Comparison of ENCODE assay signal across 8 cellular contexts in the genomic region with DNA sequence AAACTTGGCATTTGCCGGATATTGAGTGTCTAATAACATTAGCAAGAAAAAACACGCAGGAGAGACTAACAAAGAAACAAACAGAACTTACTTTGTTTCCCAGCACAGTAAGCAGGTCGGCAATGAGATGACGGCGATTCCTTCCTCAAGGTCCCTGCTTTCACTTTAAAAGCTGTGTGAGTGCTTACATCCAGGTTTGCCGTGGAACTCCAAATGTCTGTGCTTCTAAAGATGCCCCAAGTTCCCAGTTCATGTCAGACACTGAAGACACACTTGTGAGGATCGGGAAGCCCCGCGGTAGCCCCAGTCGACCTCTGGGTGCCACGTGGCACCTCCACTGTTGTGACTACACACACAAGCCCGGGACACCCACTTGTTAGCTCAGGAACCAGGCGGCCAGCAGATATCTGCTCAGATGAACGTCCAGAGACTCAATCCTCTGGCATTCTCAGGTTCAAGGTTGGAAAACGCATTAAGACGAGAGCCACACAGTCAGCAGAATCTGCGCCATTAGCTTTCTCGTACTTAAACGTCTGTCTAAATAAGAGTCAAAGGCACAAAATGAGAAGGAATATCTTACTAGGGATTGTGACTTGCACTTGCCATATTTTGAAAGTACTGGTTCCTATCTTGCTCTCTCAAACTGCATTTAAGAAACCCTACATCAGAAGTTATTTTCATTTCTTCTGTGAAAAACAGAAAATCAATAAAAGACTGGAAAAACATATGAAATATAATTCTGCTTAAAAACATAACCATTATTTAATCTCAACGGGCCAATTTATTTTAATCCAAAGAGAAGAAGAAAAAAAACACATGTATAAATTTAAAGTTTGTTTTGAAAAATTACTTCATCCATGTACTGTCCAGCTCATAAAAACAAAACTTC.
DNase-seq lines count a peak whose midpoint lies in the region; ATAC-seq, FAIRE-seq and TF ChIP-seq lines count a peak whose summit lies in the region.

No MANE protein-coding gene starts in this region.

- H3K36me3 ChIP-seq in BJ (ENCODE audit: control insufficient read depth, insufficient read depth, low read length): 0 out of 2 replicates have a peak, but pooled peaks cover 2% of the 10 kb centered on the region

- no peaks in the 10 kb centered on the region for H3K9me3 Mint-ChIP-seq in activated naive CD8-positive, alpha-beta T cell treated with anti-CD3 and anti-CD28 coated beads, Interleukin-2, amount 50 U/mL, for 24 hours
- H3K9me3 Mint-ChIP-seq in stimulated activated naive CD8-positive, alpha-beta T cell treated with anti-CD3 and anti-CD28 coated beads, Interleukin-15, Interleukin-2, amounts not matched to agents 100 ng/mL and 50 ng/mL, for 24 hours: no peaks in the 10 kb centered on the region

- peak overlapping the region; percentile 94 for H3K27ac Mint-ChIP-seq in activated naive CD8-positive, alpha-beta T cell treated with anti-CD3 and anti-CD28 coated beads, Interleukin-2, amount 50 U/mL, for 24 hours
- peak overlapping the region; percentile 78 for H3K27ac Mint-ChIP-seq in stimulated activated naive CD8-positive, alpha-beta T cell treated with anti-CD3 and anti-CD28 coated beads, Interleukin-15, Interleukin-2, amounts not matched to agents 100 ng/mL and 50 ng/mL, for 24 hours

- H3K36me3 Mint-ChIP-seq in activated naive CD8-positive, alpha-beta T cell treated with anti-CD3 and anti-CD28 coated beads, Interleukin-2, amount 50 U/mL, for 24 hours (ENCODE audit: low read depth): peaks cover 89% of the 10 kb centered on the region
- peaks cover 97% of the 10 kb centered on the region for H3K36me3 Mint-ChIP-seq in stimulated activated naive CD8-positive, alpha-beta T cell treated with anti-CD3 and anti-CD28 coated beads, Interleukin-15, Interleukin-2, amounts not matched to agents 100 ng/mL and 50 ng/mL, for 24 hours (ENCODE audit: low read depth)

- ATAC-seq in activated naive CD8-positive, alpha-beta T cell treated with anti-CD3 and anti-CD28 coated beads, Interleukin-2, amount 50 U/mL, for 24 hours: no peak

- DNase-seq in BJ (ENCODE audit: low read depth) (no peak), M059J (ENCODE audit: low read depth) (peak; percentile 91), cerebellar nuclear complex (lab: John Stamatoyannopoulos, UW) (no peak), cortex of kidney (lab: John Stamatoyannopoulos, UW) (no peak), OCI-M1 (lab: John Stamatoyannopoulos, UW) (no peak)
- DNase-seq in activated naive CD8-positive, alpha-beta T cell treated with anti-CD3 and anti-CD28 coated beads, Interleukin-2, amount 50 U/mL, for 24 hours: no peak

- peak; percentile 81 for FAIRE-seq in islet of Langerhans (lab: Jason Lieb, UNC)

- H3K4me1 Mint-ChIP-seq in activated naive CD8-positive, alpha-beta T cell treated with anti-CD3 and anti-CD28 coated beads, Interleukin-2, amount 50 U/mL, for 24 hours: peaks cover 94% of the 10 kb centered on the region
- H3K4me1 Mint-ChIP-seq in stimulated activated naive CD8-positive, alpha-beta T cell treated with anti-CD3 and anti-CD28 coated beads, Interleukin-15, Interleukin-2, amounts not matched to agents 100 ng/mL and 50 ng/mL, for 24 hours (ENCODE audit: low read depth): peaks cover 96% of the 10 kb centered on the region

- no peak for TF ChIP-seq CTCF in BJ (IDR thresholded peaks at IDR 0.05; ENCODE audit: insufficient read depth, low read depth, low read length)

- H3K4me3 ChIP-seq in BJ (ENCODE audit: low read depth, low read length): peak overlapping the region; percentile 16; the same call in 1 of the 2 replicates

- peak overlapping the region; percentile 71 for H3K4me3 Mint-ChIP-seq in activated naive CD8-positive, alpha-beta T cell treated with anti-CD3 and anti-CD28 coated beads, Interleukin-2, amount 50 U/mL, for 24 hours
- peak overlapping the region; percentile 83 for H3K4me3 Mint-ChIP-seq in stimulated activated naive CD8-positive, alpha-beta T cell treated with anti-CD3 and anti-CD28 coated beads, Interleukin-15, Interleukin-2, amounts not matched to agents 100 ng/mL and 50 ng/mL, for 24 hours

- H3K27me3 ChIP-seq in BJ (ENCODE audit: control insufficient read depth, insufficient read depth, low read length): no peaks in the 10 kb centered on the region

- no peaks in the 10 kb centered on the region for H3K27me3 Mint-ChIP-seq in activated naive CD8-positive, alpha-beta T cell treated with anti-CD3 and anti-CD28 coated beads, Interleukin-2, amount 50 U/mL, for 24 hours
- no peaks in the 10 kb centered on the region for H3K27me3 Mint-ChIP-seq in stimulated activated naive CD8-positive, alpha-beta T cell treated with anti-CD3 and anti-CD28 coated beads, Interleukin-15, Interleukin-2, amounts not matched to agents 100 ng/mL and 50 ng/mL, for 24 hours

- POLR2A ChIA-PET in BJ (lab: Charles Lee): no interaction called here

- CTCF ChIA-PET in BJ (lab: Yijun Ruan, JAX): interaction anchor here (1.1 to 1.5 kb wide), 2 partner anchors 16 to 19 kb away, joined by 3 to 4 read pairs; no protein-coding TSS in a partner anchor
